ENCODE assay signal across 13 cellular contexts in the genomic region with DNA sequence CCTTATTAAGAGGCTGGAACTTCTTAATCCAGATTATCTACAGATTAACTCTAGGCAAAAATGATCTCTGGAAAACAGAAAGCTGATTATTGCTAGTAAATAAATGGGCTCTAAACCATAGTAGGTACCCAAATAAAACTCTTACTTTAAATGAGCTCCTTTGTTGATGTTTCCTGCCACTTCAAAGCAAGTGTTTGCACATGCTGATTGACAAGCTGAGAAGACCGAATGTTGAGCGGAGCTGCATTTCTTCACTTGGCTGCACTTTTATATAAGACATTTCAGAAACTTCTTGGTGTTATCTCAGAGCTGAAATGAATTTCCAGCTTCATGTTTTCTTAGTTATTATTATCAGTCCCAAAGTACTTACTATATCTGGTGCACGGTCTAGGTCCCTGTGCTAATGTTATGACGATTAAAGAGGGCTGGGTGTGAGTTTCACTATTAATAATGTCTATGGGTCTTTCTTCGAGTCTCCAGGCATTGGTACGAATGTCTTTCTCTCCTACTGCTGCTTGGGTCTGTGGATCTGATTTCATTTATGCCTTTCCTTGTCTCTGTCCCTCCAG. TPM values are rescaled to one million over a fixed set of nuclear protein-coding genes. Genes with fewer than 3 reads are reported as not detected.
DNase-seq lines count a peak whose midpoint lies in the region; ATAC-seq and TF ChIP-seq lines count a peak whose summit lies in the region.
"Had no signal": no experiment of that assay in that cellular context is flagged by ENCODE, and none has a peak within 500 bp of the region (broad histone marks: within the 10 kb centered on the region; RNA-seq: fewer than 3 reads in every experiment).

No MANE protein-coding gene starts in this region.

- ATAC-seq in CD8-positive, alpha-beta T cell = no peak
- peak; percentile 31 for ATAC-seq in GM19023 (IDR thresholded peaks at IDR 0.05; ENCODE audit: unreplicated experiment)
- peak; percentile 38 for ATAC-seq in HG02571 (IDR thresholded peaks at IDR 0.05; ENCODE audit: unreplicated experiment)
- peak; percentile 50 for ATAC-seq in HG03520 (IDR thresholded peaks at IDR 0.05; ENCODE audit: unreplicated experiment)
- no peak for ATAC-seq in upper lobe of left lung (ENCODE audit: low FRiP score in 2 of 2)

- H3K27ac ChIP-seq in CD8-positive, alpha-beta T cell (ENCODE audit: low read depth, low read length) = no peak overlapping the region
- H3K27ac ChIP-seq in upper lobe of left lung (no peak overlapping the region), mesenchymal stem cell (ENCODE audit: low read length, poor library complexity, severe bottlenecking) (no peak overlapping the region)

- TF ChIP-seq CTCF in CD8-positive, alpha-beta T cell (IDR thresholded peaks at IDR 0.05) = no peak
- no peak for TF ChIP-seq CTCF in upper lobe of left lung (IDR thresholded peaks at IDR 0.05)

- WGBS in upper lobe of left lung, 2 donors = 57 to 64% methylated on average over 6 of the region's 6 CpGs
- WGBS in mesenchymal stem cell = 88% methylated on average over 6 of the region's 6 CpGs

- no peak overlapping the region for H3K9ac ChIP-seq in mesenchymal stem cell (ENCODE audit: low read length)

- H3K23ac ChIP-seq in mesenchymal stem cell (ENCODE audit: low read length in 2 of 2) = no peak overlapping the region

- no peak overlapping the region for H3K27ac Mint-ChIP-seq in CD8-positive, alpha-beta T cell
- H3K27ac Mint-ChIP-seq: stimulated activated naive CD8-positive, alpha-beta T cell treated with anti-CD3 and anti-CD28 coated beads, Interleukin-15, Interleukin-2, amounts not matched to agents 100 ng/mL and 50 ng/mL, for 24 hours had no signal

- H3K4me1 ChIP-seq in CD8-positive, alpha-beta T cell (ENCODE audit: insufficient read depth, low read length) = peaks cover under 1% of the 10 kb centered on the region
- H3K4me1 ChIP-seq in upper lobe of left lung (peaks cover 0 to 4% (median 0%) of the 10 kb centered on the region in 4 donors), mesenchymal stem cell (ENCODE audit: control insufficient read depth, insufficient read depth, low read depth, low read length) (peaks cover 6% of the 10 kb centered on the region)

- no peaks in the 10 kb centered on the region for H3K9me3 ChIP-seq in CD8-positive, alpha-beta T cell (ENCODE audit: low read length)
- no peaks in the 10 kb centered on the region for H3K9me3 ChIP-seq in upper lobe of left lung
- H3K9me3 ChIP-seq in mesenchymal stem cell (ENCODE audit: control insufficient read depth, low read length) = no peaks in the 10 kb centered on the region

- H3K4me3 ChIP-seq in CD8-positive, alpha-beta T cell (ENCODE audit: low read depth, low read length) = no peak overlapping the region
- no peak overlapping the region for H3K4me3 ChIP-seq in upper lobe of left lung
- H3K4me3 ChIP-seq in mesenchymal stem cell (ENCODE audit: insufficient read depth in 1 of 2, low read depth in 1 of 2, low read length in 2 of 2) = no peak overlapping the region

- no peak overlapping the region for H2AFZ ChIP-seq in mesenchymal stem cell (ENCODE audit: low read depth, low read length)

- no peaks in the 10 kb centered on the region for H3K36me3 ChIP-seq in CD8-positive, alpha-beta T cell (ENCODE audit: insufficient read depth, low read length)
- H3K36me3 ChIP-seq in upper lobe of left lung (no peaks in the 10 kb centered on the region), mesenchymal stem cell (ENCODE audit: control insufficient read depth in 1 of 2, insufficient read depth in 2 of 2, low read depth in 1 of 2, low read length in 2 of 2) (no peaks in the 10 kb centered on the region)

- H3K18ac ChIP-seq in mesenchymal stem cell (ENCODE audit: low read depth in 1 of 2, low read length in 2 of 2) = no peak overlapping the region

- intact Hi-C loops in CD8-positive, alpha-beta T cell (cut with DNase I, micrococcal nuclease) = no loop called here

- no peak overlapping the region for H2BK12ac ChIP-seq in mesenchymal stem cell (ENCODE audit: low read length in 2 of 2)

- POLR2A ChIA-PET in CD8-positive, alpha-beta T cell (lab: Charles Lee) = interaction anchor here (0.6 to 1.5 kb wide), 2 partner anchors 16 to 19 kb away, joined by 3 read pairs; no protein-coding TSS in a partner anchor

- peaks cover 6% of the 10 kb centered on the region for H3K27me3 Mint-ChIP-seq in CD8-positive, alpha-beta T cell (ENCODE audit: low read depth)

- H4K91ac ChIP-seq in mesenchymal stem cell (ENCODE audit: low read length) = no peak overlapping the region

- peak overlapping the region; percentile 1 for H3K4me3 Mint-ChIP-seq in CD8-positive, alpha-beta T cell
- H3K4me3 Mint-ChIP-seq: nephron; stimulated activated naive CD8-positive, alpha-beta T cell treated with anti-CD3 and anti-CD28 coated beads, Interleukin-15, Interleukin-2, amounts not matched to agents 100 ng/mL and 50 ng/mL, for 24 hours had no signal

- no peak for TF ChIP-seq POLR2A in upper lobe of left lung (IDR thresholded peaks at IDR 0.05)

- no peak overlapping the region for H2AK5ac ChIP-seq in mesenchymal stem cell (ENCODE audit: low read length, severe bottlenecking)

- H4K8ac ChIP-seq in mesenchymal stem cell (ENCODE audit: low read length) = no peak overlapping the region

- no peak for TF ChIP-seq EP300 in upper lobe of left lung (IDR thresholded peaks at IDR 0.05)

- peaks cover 6% of the 10 kb centered on the region for H3K4me1 Mint-ChIP-seq in CD8-positive, alpha-beta T cell (ENCODE audit: low read depth)
- H3K4me1 Mint-ChIP-seq: nephron had no signal

- H3K14ac ChIP-seq in mesenchymal stem cell (ENCODE audit: low read length in 2 of 2) = no peak overlapping the region

- no peaks in the 10 kb centered on the region for H3K79me1 ChIP-seq in mesenchymal stem cell (replicated peaks; ENCODE audit: low read length, poor library complexity, severe bottlenecking)

- H2BK5ac ChIP-seq in mesenchymal stem cell (ENCODE audit: low read depth, low read length, poor library complexity, severe bottlenecking) = no peak overlapping the region

- H3K27me3 ChIP-seq in CD8-positive, alpha-beta T cell (ENCODE audit: insufficient read depth, low read length) = no peaks in the 10 kb centered on the region
- no peaks in the 10 kb centered on the region for H3K27me3 ChIP-seq in upper lobe of left lung
- H3K27me3 ChIP-seq in mesenchymal stem cell (ENCODE audit: control insufficient read depth in 1 of 2, insufficient read depth in 1 of 2, low read length in 2 of 2) = no peaks in the 10 kb centered on the region

- H3K4me2 ChIP-seq in mesenchymal stem cell (ENCODE audit: low read length, poor library complexity, severe bottlenecking) = no peak overlapping the region

- CTCF ChIA-PET in CD8-positive, alpha-beta T cell (lab: Charles Lee) = interaction anchor here (1.0 kb wide), 1 partner anchor 13 kb away, joined by 3 read pairs; no protein-coding TSS in a partner anchor

- H3K9me3 Mint-ChIP-seq in CD8-positive, alpha-beta T cell = no peaks in the 10 kb centered on the region
- H3K9me3 Mint-ChIP-seq: nephron; stimulated activated naive CD8-positive, alpha-beta T cell treated with anti-CD3 and anti-CD28 coated beads, Interleukin-15, Interleukin-2, amounts not matched to agents 100 ng/mL and 50 ng/mL, for 24 hours had no signal

- DNase-seq in CD8-positive, alpha-beta T cell = no peak
- DNase-seq in DMS79 (lab: John Stamatoyannopoulos, UW) = no peak
- no peak for DNase-seq in globus pallidus (ENCODE audit: low spot score)
- DNase-seq in upper lobe of left lung = no peak
- no peak for DNase-seq in mesenchymal stem cell
- DNase-seq: activated CD4-positive, alpha-beta T cell treated with anti-CD3 and anti-CD28 coated beads, Interleukin-2, amount 50 U/mL, for 48 hours; stimulated activated CD4-positive, alpha-beta T cell treated with anti-CD3 and anti-CD28 coated beads, Interleukin-15, amount 100 ng/mL, for 24 hours had no signal

- no peak overlapping the region for H2BK15ac ChIP-seq in mesenchymal stem cell (ENCODE audit: low read depth, poor library complexity, severe bottlenecking)

- H3K36me3 Mint-ChIP-seq in CD8-positive, alpha-beta T cell = no peaks in the 10 kb centered on the region

- H3K4ac ChIP-seq in mesenchymal stem cell (ENCODE audit: low read depth in 1 of 2, low read length in 2 of 2) = no peak overlapping the region

- H2BK120ac ChIP-seq in mesenchymal stem cell (ENCODE audit: low read depth, low read length) = no peak overlapping the region

RNA-seq across cellular contexts. Expression of a gene that starts 58.6 kb away (rescaled TPM):
- total RNA-seq in CD8-positive, alpha-beta T cell = not detected
- total RNA-seq in upper lobe of left lung = not detected
- not detected for polyA plus RNA-seq in mesenchymal stem cell (2013, experiment 1 of 2)
- not detected for polyA plus RNA-seq in mesenchymal stem cell (2013, experiment 2 of 2)
- polyA plus RNA-seq: adipose tissue had no signal

Comparison
In these comparisons a context has a peak if more than half of its experiments do, and no peak if none do; other contexts are left out.
1. ATAC-seq: peak in GM19023 (single experiment), HG02571 (single experiment) and HG03520 (single experiment); none in CD8-positive, alpha-beta T cell (single experiment) and upper lobe of left lung (0 of 2).